Comparison of ENCODE assay signal across 8 cellular contexts in genomic region chr1:210293191-210293607, GRCh38. TPM values are rescaled to one million over a fixed set of nuclear protein-coding genes. Genes with fewer than 3 reads are reported as not detected.
DNase-seq lines count a peak whose midpoint lies in the region; ATAC-seq and TF ChIP-seq lines count a peak whose summit lies in the region.

No MANE protein-coding gene starts in this region.

- no peak for ATAC-seq in HG02973 (IDR thresholded peaks at IDR 0.05; ENCODE audit: unreplicated experiment)
- ATAC-seq in activated CD4-positive, CD25-positive, alpha-beta regulatory T cell treated with anti-CD3 and anti-CD28 coated beads, Interleukin-2, amount 50 U/mL, for 24 hours = no peak

- DNase-seq in HS-5 (ENCODE audit: low read depth) (peak; percentile 14), coronary artery (ENCODE audit: low spot score) (peak; percentile 88), medulla oblongata (ENCODE audit: extremely low spot score) (peak; percentile 4), transverse colon (peak; percentile 36), T-helper 9 cell (no peak)
- DNase-seq in activated T-cell treated with anti-CD3 and anti-CD28 coated beads, Interleukin-2, amount 50 U/mL, for 48 hours = no peak

- H3K4me3 ChIP-seq in coronary artery (peak overlapping the region; percentile 66), transverse colon (no peak overlapping the region)

- in situ Hi-C loops in transverse colon (cut with MboI; ENCODE audit: low pct_ligation_motif_present in 1 of 4, low pct_unique_long_range_greater_than_20kb in 1 of 4, low sequenced_read_pairs in 3 of 4) = no loop called here

- WGBS in transverse colon (ENCODE audit: low coverage in 1 of 2), 2 donors = 40 to 60% methylated on average over 2 to 7 of the region's 7 CpGs

- H3K27me3 ChIP-seq in transverse colon = peaks cover 28% of the 10 kb centered on the region

- H3K27ac ChIP-seq in coronary artery (peak overlapping the region; percentile 87 to 94), transverse colon (peak overlapping the region; percentile 58 to 87 (median 72))

- peaks cover 16 to 41% (median 22%) of the 10 kb centered on the region in 4 donors for H3K4me1 ChIP-seq in transverse colon

- TF ChIP-seq EP300 in transverse colon (IDR thresholded peaks at IDR 0.05; ENCODE audit: low read depth) = no peak

- no peak for TF ChIP-seq POLR2A in transverse colon (IDR thresholded peaks at IDR 0.05)

- no peak for TF ChIP-seq CTCF in coronary artery (IDR thresholded peaks at IDR 0.05)
- no peak for TF ChIP-seq CTCF in transverse colon (IDR thresholded peaks at IDR 0.05)

- no peaks in the 10 kb centered on the region for H3K36me3 ChIP-seq in transverse colon

- intact Hi-C loops in transverse colon (cut with DNase I; ENCODE audit: low total_unique reads) = loop anchor here (5.0 kb wide), 1 partner anchor 56 kb away; no protein-coding TSS in a partner anchor

- H3K9me3 ChIP-seq in transverse colon = no peaks in the 10 kb centered on the region

RNA-seq across cellular contexts. Expression of gene HHAT, which starts 35.5 kb away (rescaled TPM):
- total RNA-seq in transverse colon = 10 to 100 TPM in 1 of 4 donors, 1 to 10 TPM in 3; 2.2 to 11.6 (median 7.3) TPM

Comparison
In these comparisons a context has a peak if more than half of its experiments do, and no peak if none do; other contexts are left out.
1. DNase-seq: peak in HS-5 (single experiment), coronary artery (single experiment), medulla oblongata (single experiment) and transverse colon (single experiment); none in activated T-cell treated with anti-CD3 and anti-CD28 coated beads, Interleukin-2, amount 50 U/mL, for 48 hours (0 of 2) and T-helper 9 cell (single experiment).